31 cellular contexts compared by ENCODE assay signal in genomic region chr1:45894331-45894730, GRCh38.
"Had no signal": no experiment of that assay in that cellular context is flagged by ENCODE, and none has a peak within 500 bp of the region (broad histone marks: within the 10 kb centered on the region; RNA-seq: fewer than 3 reads in every experiment).

No MANE protein-coding gene starts in this region.

- H3K9me3 ChIP-seq: ovary, psoas muscle, spleen, suprapubic skin, testis, tibial artery, transverse colon, upper lobe of right lung, uterus had no signal

- H3K36me3 ChIP-seq: neural progenitor cell, ovary, spleen, suprapubic skin, tibial artery, transverse colon, upper lobe of right lung, uterus had no signal

- H3K4me2 ChIP-seq: neural progenitor cell, smooth muscle cell had no signal

- H3K9ac ChIP-seq: neural progenitor cell, parathyroid adenoma had no signal

- H3K27ac ChIP-seq: neural progenitor cell, ovary, parathyroid adenoma, skin epidermis, spleen, suprapubic skin, testis, tibial artery, transverse colon, upper lobe of right lung, uterus had no signal

- DNase-seq: natural killer cell; occipital lobe; ovary; posterior cingulate gyrus; psoas muscle; right cardiac atrium; spleen; stimulated activated CD4-positive, alpha-beta T cell treated with anti-CD3 and anti-CD28 coated beads, Interleukin-12 subunit alpha, Interleukin-12 subunit beta, amount 100 ng/mL, for 4 hours; stimulated activated CD4-positive, alpha-beta T cell treated with anti-CD3 and anti-CD28 coated beads, Interleukin-1b, Interleukin-23, amount 100 ng/mL, for 48 hours; stimulated activated CD4-positive, alpha-beta T cell treated with anti-CD3 and anti-CD28 coated beads, Interleukin-4, amount 100 ng/mL, for 1 hour; stimulated activated CD4-positive, alpha-beta T cell treated with anti-CD3 and anti-CD28 coated beads, Interleukin-4, amount 100 ng/mL, for 4 hours; stimulated activated CD8-positive, alpha-beta memory T cell treated with anti-CD3 and anti-CD28 coated beads, Interleukin-4, amount 100 ng/mL, for 48 hours; stimulated activated naive CD4-positive, alpha-beta T cell; stimulated activated naive CD8-positive, alpha-beta T cell treated with anti-CD3 and anti-CD28 coated beads, Interleukin-15, amount 100 ng/mL, for 72 hours; stimulated activated naive CD8-positive, alpha-beta T cell treated with anti-CD3 and anti-CD28 coated beads, Interleukin-15, Interleukin-2, amounts not matched to agents 100 U/mL and 50 U/mL, for 24 hours; substantia nigra; testis; tibial artery; transverse colon; upper lobe of right lung; uterus had no signal

- H2AFZ ChIP-seq: neural progenitor cell, parathyroid adenoma had no signal

- H3K27me3 ChIP-seq: neural progenitor cell, ovary, spleen, suprapubic skin, testis, tibial artery, transverse colon, upper lobe of right lung, uterus had no signal

- H3K4me1 Mint-ChIP-seq: stimulated activated memory B cell treated with anti-CD40 and anti-IgM and Interleukin-4, amounts not matched to agents 10 μg/mL and 1 μg/mL and 100 μg/mL, for 72 hours; stimulated activated naive CD8-positive, alpha-beta T cell treated with anti-CD3 and anti-CD28 coated beads, Interleukin-15, amount 100 ng/mL, for 72 hours had no signal

- H3K4me3 Mint-ChIP-seq: natural killer cell; nephron; neural progenitor cell; stimulated activated memory B cell treated with anti-CD40 and anti-IgM and Interleukin-4, amounts not matched to agents 10 μg/mL and 1 μg/mL and 100 μg/mL, for 72 hours; stimulated activated naive CD8-positive, alpha-beta T cell treated with anti-CD3 and anti-CD28 coated beads, Interleukin-15, amount 100 ng/mL, for 72 hours; type B pancreatic cell had no signal

- H3K4me1 ChIP-seq: neural progenitor cell, parathyroid adenoma, spleen, uterus had no signal

- ATAC-seq: natural killer cell; psoas muscle; right cardiac atrium; sciatic nerve; stimulated activated memory B cell treated with anti-CD40 and anti-IgM and Interleukin-4, amounts not matched to agents 10 μg/mL and 1 μg/mL and 100 μg/mL, for 72 hours; stimulated activated naive CD8-positive, alpha-beta T cell treated with anti-CD3 and anti-CD28 coated beads, Interleukin-15, amount 100 ng/mL, for 72 hours; stimulated activated naive CD8-positive, alpha-beta T cell treated with anti-CD3 and anti-CD28 coated beads, Interleukin-15, Interleukin-2, amounts not matched to agents 100 U/mL and 50 U/mL, for 24 hours; upper lobe of right lung had no signal

- H3K9me3 Mint-ChIP-seq: natural killer cell; nephron; neural progenitor cell; stimulated activated memory B cell treated with anti-CD40 and anti-IgM and Interleukin-4, amounts not matched to agents 10 μg/mL and 1 μg/mL and 100 μg/mL, for 72 hours; stimulated activated naive CD8-positive, alpha-beta T cell treated with anti-CD3 and anti-CD28 coated beads, Interleukin-15, amount 100 ng/mL, for 72 hours had no signal

- H3K36me3 Mint-ChIP-seq: natural killer cell had no signal

- H3K4me3 ChIP-seq: neural progenitor cell, ovary, psoas muscle, skin epidermis, smooth muscle cell, spleen, suprapubic skin, testis, tibial artery, transverse colon, upper lobe of right lung, uterus had no signal

- H3K27ac Mint-ChIP-seq: natural killer cell; nephron; neural progenitor cell; progenitor cell of endocrine pancreas; stimulated activated memory B cell treated with anti-CD40 and anti-IgM and Interleukin-4, amounts not matched to agents 10 μg/mL and 1 μg/mL and 100 μg/mL, for 72 hours; stimulated activated naive CD8-positive, alpha-beta T cell treated with anti-CD3 and anti-CD28 coated beads, Interleukin-15, amount 100 ng/mL, for 72 hours; type B pancreatic cell had no signal

- H3K27me3 Mint-ChIP-seq: progenitor cell of endocrine pancreas; stimulated activated memory B cell treated with anti-CD40 and anti-IgM and Interleukin-4, amounts not matched to agents 10 μg/mL and 1 μg/mL and 100 μg/mL, for 72 hours; stimulated activated naive CD8-positive, alpha-beta T cell treated with anti-CD3 and anti-CD28 coated beads, Interleukin-15, amount 100 ng/mL, for 72 hours; type B pancreatic cell had no signal

- H3K79me2 ChIP-seq: parathyroid adenoma had no signal
